ENCODE assay signal across 1 cellular context in the genomic region with DNA sequence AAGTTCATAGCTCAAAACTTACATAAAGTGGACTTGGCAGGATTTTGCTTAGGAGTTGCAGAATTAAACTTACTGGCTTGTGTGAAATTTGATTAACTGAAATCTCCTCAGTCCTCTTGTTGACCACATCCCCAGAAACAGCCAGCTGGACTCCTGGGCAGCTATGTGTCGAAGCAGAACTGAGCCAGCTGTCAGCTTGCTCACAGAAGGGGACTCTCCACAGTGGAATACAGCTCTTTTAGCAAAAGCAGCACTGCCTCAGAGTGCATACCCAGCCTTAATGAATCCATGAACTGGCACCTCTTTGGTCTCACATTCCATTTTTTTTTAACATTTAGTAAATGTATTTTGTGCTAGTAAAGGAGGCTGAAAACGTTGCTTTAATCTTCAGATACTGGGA.
TF ChIP-seq lines count a peak whose summit lies in the region.

No MANE protein-coding gene starts in this region.

TF ChIP-seq in SK-N-SH, 30 proteins besides CTCF, POLR2A, EP300 and RAD21 (continued from another document):
- TF ChIP-seq, protein P1, sequence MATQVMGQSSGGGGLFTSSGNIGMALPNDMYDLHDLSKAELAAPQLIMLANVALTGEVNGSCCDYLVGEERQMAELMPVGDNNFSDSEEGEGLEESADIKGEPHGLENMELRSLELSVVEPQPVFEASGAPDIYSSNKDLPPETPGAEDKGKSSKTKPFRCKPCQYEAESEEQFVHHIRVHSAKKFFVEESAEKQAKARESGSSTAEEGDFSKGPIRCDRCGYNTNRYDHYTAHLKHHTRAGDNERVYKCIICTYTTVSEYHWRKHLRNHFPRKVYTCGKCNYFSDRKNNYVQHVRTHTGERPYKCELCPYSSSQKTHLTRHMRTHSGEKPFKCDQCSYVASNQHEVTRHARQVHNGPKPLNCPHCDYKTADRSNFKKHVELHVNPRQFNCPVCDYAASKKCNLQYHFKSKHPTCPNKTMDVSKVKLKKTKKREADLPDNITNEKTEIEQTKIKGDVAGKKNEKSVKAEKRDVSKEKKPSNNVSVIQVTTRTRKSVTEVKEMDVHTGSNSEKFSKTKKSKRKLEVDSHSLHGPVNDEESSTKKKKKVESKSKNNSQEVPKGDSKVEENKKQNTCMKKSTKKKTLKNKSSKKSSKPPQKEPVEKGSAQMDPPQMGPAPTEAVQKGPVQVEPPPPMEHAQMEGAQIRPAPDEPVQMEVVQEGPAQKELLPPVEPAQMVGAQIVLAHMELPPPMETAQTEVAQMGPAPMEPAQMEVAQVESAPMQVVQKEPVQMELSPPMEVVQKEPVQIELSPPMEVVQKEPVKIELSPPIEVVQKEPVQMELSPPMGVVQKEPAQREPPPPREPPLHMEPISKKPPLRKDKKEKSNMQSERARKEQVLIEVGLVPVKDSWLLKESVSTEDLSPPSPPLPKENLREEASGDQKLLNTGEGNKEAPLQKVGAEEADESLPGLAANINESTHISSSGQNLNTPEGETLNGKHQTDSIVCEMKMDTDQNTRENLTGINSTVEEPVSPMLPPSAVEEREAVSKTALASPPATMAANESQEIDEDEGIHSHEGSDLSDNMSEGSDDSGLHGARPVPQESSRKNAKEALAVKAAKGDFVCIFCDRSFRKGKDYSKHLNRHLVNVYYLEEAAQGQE (IDR thresholded peaks at IDR 0.05; ENCODE audit: low read depth, low read length): no peak
- TF ChIP-seq FOSL2 (IDR thresholded peaks at IDR 0.05; ENCODE audit: borderline replicate concordance, low read depth) (no peak), TAF1 (IDR thresholded peaks at IDR 0.05; ENCODE audit: borderline replicate concordance, low read depth, low read length) (no peak), NFIC (IDR thresholded peaks at IDR 0.05; ENCODE audit: borderline replicate concordance) (no peak), SMC3 (IDR thresholded peaks at IDR 0.05; ENCODE audit: low read depth, low read length) (no peak), TEAD4 (IDR thresholded peaks at IDR 0.05; ENCODE audit: borderline replicate concordance, insufficient read depth) (no peak)
- TF ChIP-seq, protein P2, sequence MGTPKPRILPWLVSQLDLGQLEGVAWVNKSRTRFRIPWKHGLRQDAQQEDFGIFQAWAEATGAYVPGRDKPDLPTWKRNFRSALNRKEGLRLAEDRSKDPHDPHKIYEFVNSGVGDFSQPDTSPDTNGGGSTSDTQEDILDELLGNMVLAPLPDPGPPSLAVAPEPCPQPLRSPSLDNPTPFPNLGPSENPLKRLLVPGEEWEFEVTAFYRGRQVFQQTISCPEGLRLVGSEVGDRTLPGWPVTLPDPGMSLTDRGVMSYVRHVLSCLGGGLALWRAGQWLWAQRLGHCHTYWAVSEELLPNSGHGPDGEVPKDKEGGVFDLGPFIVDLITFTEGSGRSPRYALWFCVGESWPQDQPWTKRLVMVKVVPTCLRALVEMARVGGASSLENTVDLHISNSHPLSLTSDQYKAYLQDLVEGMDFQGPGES (IDR thresholded peaks at IDR 0.05; ENCODE audit: low read depth, low read length): no peak
TF ChIP-seq in SK-N-SH: peak in this region for 0.
